9 cellular contexts compared by ENCODE assay signal in genomic region chr10:70162157-70162891, GRCh38. TPM values are rescaled to one million over a fixed set of nuclear protein-coding genes. Genes with fewer than 3 reads are reported as not detected.
DNase-seq lines count a peak whose midpoint lies in the region; ATAC-seq and TF ChIP-seq lines count a peak whose summit lies in the region.
"Had no signal": no experiment of that assay in that cellular context is flagged by ENCODE, and none has a peak within 500 bp of the region (broad histone marks: within the 10 kb centered on the region; RNA-seq: fewer than 3 reads in every experiment).

No MANE protein-coding gene starts in this region.

- H3K9me3 ChIP-seq in naive thymus-derived CD4-positive, alpha-beta T cell (ENCODE audit: control insufficient read depth in 2 of 3, low read length in 3 of 3), result no peaks in the 10 kb centered on the region
- H3K9me3 ChIP-seq in MG63, result no peaks in the 10 kb centered on the region

- H3K9me2 ChIP-seq in GM23338 (ENCODE audit: insufficient read depth), result no peaks in the 10 kb centered on the region

- CTCF ChIA-PET in T-cell (lab: Charles Lee), result interaction anchor here in 1 of 2 donors (0.9 to 1.6 kb wide), 3 partner anchors 16 to 59 kb away, joined by 4 to 18 read pairs (median 13); partner anchors contain the start of gene TYSND1
- CTCF ChIA-PET in naive thymus-derived CD4-positive, alpha-beta T cell (lab: Charles Lee), result interaction anchor here (1.0 to 1.3 kb wide), 3 partner anchors 16 to 69 kb away, joined by 4 to 5 read pairs (median 4); partner anchors contain the start of gene TYSND1

- H3K4me1 ChIP-seq in GM23338 (ENCODE audit: insufficient read depth), result peaks cover 9% of the 10 kb centered on the region
- peaks cover 46 to 48% of the 10 kb centered on the region in 2 donors for H3K4me1 ChIP-seq in naive thymus-derived CD4-positive, alpha-beta T cell (ENCODE audit: control insufficient read depth in 2 of 2, insufficient read depth in 2 of 2, low read length in 2 of 2)

- peaks cover 53% of the 10 kb centered on the region for H4K20me1 ChIP-seq in GM23338 (replicated peaks; ENCODE audit: insufficient read depth)

- ATAC-seq in GM23338, result no peak
- ATAC-seq in T-cell (replicated peaks in 1 of 4), result peak; percentile 45 to 63 (median 52)
- peak; percentile 55 for ATAC-seq in naive thymus-derived CD4-positive, alpha-beta T cell
- ATAC-seq in GM21786 (IDR thresholded peaks at IDR 0.05; ENCODE audit: unreplicated experiment), result no peak

- 0 out of 2 replicates have a peak overlapping the region, but pooled peaks have one; percentile 21 for H3K27ac ChIP-seq in GM23338 (ENCODE audit: low read depth)
- H3K27ac ChIP-seq in naive thymus-derived CD4-positive, alpha-beta T cell (ENCODE audit: low read depth, low read length), result peak overlapping the region; percentile 52

- H3K36me3 Mint-ChIP-seq in GM23338 (ENCODE audit: low read depth) (peaks cover 29% of the 10 kb centered on the region; the same call in 2 of the 3 replicates), T-cell (peaks cover 42% of the 10 kb centered on the region)
- peaks cover 0 to 36% (median 23%) of the 10 kb centered on the region in 5 donors for H3K36me3 Mint-ChIP-seq in naive thymus-derived CD4-positive, alpha-beta T cell

- no peak overlapping the region for H3K4me3 ChIP-seq in GM23338
- peak overlapping the region; percentile 19 for H3K4me3 ChIP-seq in naive thymus-derived CD4-positive, alpha-beta T cell (ENCODE audit: low read length)
- no peak overlapping the region for H3K4me3 ChIP-seq in MG63

- H3K27me3 Mint-ChIP-seq in GM23338 (ENCODE audit: insufficient read depth, low read depth, poor library complexity), result peaks cover 2% of the 10 kb centered on the region
- H3K27me3 Mint-ChIP-seq in T-cell, result no peaks in the 10 kb centered on the region
- H3K27me3 Mint-ChIP-seq in naive thymus-derived CD4-positive, alpha-beta T cell, result no peaks in the 10 kb centered on the region

- H3K27ac Mint-ChIP-seq in GM23338, result peak overlapping the region; percentile 47
- H3K27ac Mint-ChIP-seq in T-cell, result peak overlapping the region; percentile 86 to 88
- H3K27ac Mint-ChIP-seq in naive thymus-derived CD4-positive, alpha-beta T cell, result peak overlapping the region; percentile 33 to 90 (median 83)

- POLR2A ChIA-PET in T-cell (lab: Charles Lee), result interaction anchor here in 1 of 2 donors (1.1 to 1.3 kb wide), 2 partner anchors 12 to 15 kb away, joined by 4 read pairs; partner anchors contain the start of gene TYSND1
- POLR2A ChIA-PET in naive thymus-derived CD4-positive, alpha-beta T cell (lab: Charles Lee), result interaction anchor here (0.7 to 2.4 kb wide), 2 partner anchors 9 to 16 kb away, joined by 3 to 13 read pairs; partner anchors contain the start of gene SAR1A

- DNase-seq in ELR (ENCODE audit: low read depth), result peak; percentile 32
- no peak for DNase-seq in GM23338 (ENCODE audit: low spot score)
- no peak for DNase-seq in T-cell
- DNase-seq in naive thymus-derived CD4-positive, alpha-beta T cell, result peak in 2 of 9 donors; percentile 13 to 23
- DNase-seq in cerebellum (ENCODE audit: low spot score), result no peak
- DNase-seq in MG63, result no peak
- DNase-seq: cerebellar nuclear complex, NCI-H1694 treated with DMSO at 0.1 percent for 48 hours had no signal

- H3F3A ChIP-seq in GM23338 (replicated peaks; ENCODE audit: low read depth), result no peaks in the 10 kb centered on the region

- no peak overlapping the region for H2AFZ ChIP-seq in GM23338

- no peak overlapping the region; the same call in 2 of the 3 replicates for H3K4me3 Mint-ChIP-seq in GM23338
- peak overlapping the region; percentile 53 to 66 (median 59) for H3K4me3 Mint-ChIP-seq in T-cell
- H3K4me3 Mint-ChIP-seq in naive thymus-derived CD4-positive, alpha-beta T cell, result peak overlapping the region; percentile 61 to 96 (median 78)

- H3K27me3 ChIP-seq in GM23338 (ENCODE audit: insufficient read depth), result no peaks in the 10 kb centered on the region
- H3K27me3 ChIP-seq in naive thymus-derived CD4-positive, alpha-beta T cell (ENCODE audit: control insufficient read depth in 2 of 2, insufficient read depth in 2 of 2, low read length in 2 of 2), result no peaks in the 10 kb centered on the region
- H3K27me3 ChIP-seq in MG63, result no peaks in the 10 kb centered on the region

- H3K36me3 ChIP-seq in GM23338 (ENCODE audit: insufficient read depth) (0 out of 2 replicates have a peak, but pooled peaks cover 7% of the 10 kb centered on the region), MG63 (peaks cover 78% of the 10 kb centered on the region)
- H3K36me3 ChIP-seq in naive thymus-derived CD4-positive, alpha-beta T cell (ENCODE audit: control insufficient read depth in 2 of 3, insufficient read depth in 3 of 3, low read length in 3 of 3), result peaks cover 6 to 46% (median 21%) of the 10 kb centered on the region in 3 experiments

- peaks cover 11% of the 10 kb centered on the region; the same call in 2 of the 3 replicates for H3K4me1 Mint-ChIP-seq in GM23338
- H3K4me1 Mint-ChIP-seq in T-cell, result peaks cover 69 to 73% (median 72%) of the 10 kb centered on the region in 3 donors
- H3K4me1 Mint-ChIP-seq in naive thymus-derived CD4-positive, alpha-beta T cell, result peaks cover 45 to 79% (median 73%) of the 10 kb centered on the region in 7 donors

- no peak overlapping the region for H3K4me2 ChIP-seq in GM23338

- peaks cover 83% of the 10 kb centered on the region for H3K79me2 ChIP-seq in GM23338 (replicated peaks; ENCODE audit: insufficient read depth)

- H3K9me3 Mint-ChIP-seq in GM23338 (no peaks in the 10 kb centered on the region), T-cell (no peaks in the 10 kb centered on the region)
- no peaks in the 10 kb centered on the region for H3K9me3 Mint-ChIP-seq in naive thymus-derived CD4-positive, alpha-beta T cell

- intact Hi-C loops in naive thymus-derived CD4-positive, alpha-beta T cell (cut with micrococcal nuclease), result loop anchor here (1.0 to 5.0 kb wide), 3 partner anchors 8 to 35 kb away; partner anchors contain the start of genes SAR1A (in 2 of the 2) and TYSND1 (in 1 of the 2)

- TF ChIP-seq CTCF in GM23338 (conservative IDR thresholded peaks at IDR 0.05; ENCODE audit: low read depth in 2 of 2), result no peak

TF ChIP-seq in GM23338, 12 proteins besides CTCF, POLR2A, EP300 and RAD21 (continues in another document):
- TF ChIP-seq NANOG (IDR thresholded peaks at IDR 0.05; ENCODE audit: borderline replicate concordance), result no peak
- TF ChIP-seq ZNF114 (CRISPR knock-in tag; IDR thresholded peaks at IDR 0.05), result no peak
- no peak for TF ChIP-seq STAT1 (IDR thresholded peaks at IDR 0.05; ENCODE audit: unreplicated experiment)
- no peak for TF ChIP-seq ZNF331 (CRISPR knock-in tag; IDR thresholded peaks at IDR 0.05; ENCODE audit: low read depth)

RNA-seq across cellular contexts. Expression of gene SAR1A, which starts 8.0 kb away (rescaled TPM):
- total RNA-seq in GM23338 (2014; rRNA removed; shearing (Covaris generic)), result 71.5 and 84.8 TPM in 2 replicates
- 58.1 and 68.1 TPM in 2 replicates for polyA plus RNA-seq in GM23338 (2016; fragmentation: Nextera tagmentation; extraction: Ambion mirVana)
- 100 to 1,000 TPM in 2 of 5 donors, 10 to 100 TPM in 3; 64.0 to 132 (median 82.3) TPM for total RNA-seq in T-cell
- 100 to 1,000 TPM in 3 of 5 experiments, 10 to 100 TPM in 2; 81.6 to 124 (median 119) TPM for total RNA-seq in naive thymus-derived CD4-positive, alpha-beta T cell
- 10 to 100 TPM; 14.2 to 17.8 TPM for polyA plus RNA-seq in naive thymus-derived CD4-positive, alpha-beta T cell
- 98.9 TPM for total RNA-seq in cerebellum
- total RNA-seq in MG63 (2014; rRNA removed; shearing (Covaris generic); ENCODE audit: low replicate concordance), result 55.6 and 67.0 TPM in 2 replicates

RNA-seq across cellular contexts. Expression of gene TYSND1, which starts 15.8 kb away (rescaled TPM):
- 14.1 and 19.5 TPM in 2 replicates for total RNA-seq in GM23338 (2014; rRNA removed; shearing (Covaris generic))
- polyA plus RNA-seq in GM23338 (2016; fragmentation: Nextera tagmentation; extraction: Ambion mirVana), result 5.2 and 5.4 TPM in 2 replicates
- total RNA-seq in T-cell (10 to 100 TPM; 18.3 to 41.0 (median 38.7) TPM), cerebellum (8.5 TPM)
- total RNA-seq in naive thymus-derived CD4-positive, alpha-beta T cell, result 10 to 100 TPM; 13.8 to 35.9 (median 19.5) TPM
- polyA plus RNA-seq in naive thymus-derived CD4-positive, alpha-beta T cell, result 10 to 100 TPM; 21.0 to 25.0 TPM
- total RNA-seq in MG63 (2014; rRNA removed; shearing (Covaris generic); ENCODE audit: low replicate concordance), result 19.4 and 29.9 TPM in 2 replicates

RNA-seq across cellular contexts. Expression of gene AIFM2, which starts 29.7 kb away (rescaled TPM):
- total RNA-seq in GM23338 (2014; rRNA removed; shearing (Covaris generic)), result 3.1 and 3.2 TPM in 2 replicates
- 1.7 and 3.6 TPM in 2 replicates for polyA plus RNA-seq in GM23338 (2016; fragmentation: Nextera tagmentation; extraction: Ambion mirVana)
- total RNA-seq in T-cell (1 to 10 TPM; 3.2 to 5.8 (median 5.1) TPM), cerebellum (1.4 TPM)
- total RNA-seq in naive thymus-derived CD4-positive, alpha-beta T cell, result 1 to 10 TPM; 3.0 to 5.5 (median 3.2) TPM
- 1 to 10 TPM in 1 of 2 donors, under 1 TPM in 1; 0.91 to 2.9 TPM for polyA plus RNA-seq in naive thymus-derived CD4-positive, alpha-beta T cell
- 20.7 and 21.8 TPM in 2 replicates for total RNA-seq in MG63 (2014; rRNA removed; shearing (Covaris generic); ENCODE audit: low replicate concordance)

Comparison
In these comparisons a context has a peak if more than half of its experiments do, and no peak if none do; other contexts are left out.
1. ATAC-seq: peak in T-cell (4 of 4) and naive thymus-derived CD4-positive, alpha-beta T cell (single experiment); none in GM23338 (single experiment) and GM21786 (single experiment).
2. Peak in every context shown above with its lines, with median percentiles within 50 percentile points of each other: H3K27ac Mint-ChIP-seq.